In the genomic region with DNA sequence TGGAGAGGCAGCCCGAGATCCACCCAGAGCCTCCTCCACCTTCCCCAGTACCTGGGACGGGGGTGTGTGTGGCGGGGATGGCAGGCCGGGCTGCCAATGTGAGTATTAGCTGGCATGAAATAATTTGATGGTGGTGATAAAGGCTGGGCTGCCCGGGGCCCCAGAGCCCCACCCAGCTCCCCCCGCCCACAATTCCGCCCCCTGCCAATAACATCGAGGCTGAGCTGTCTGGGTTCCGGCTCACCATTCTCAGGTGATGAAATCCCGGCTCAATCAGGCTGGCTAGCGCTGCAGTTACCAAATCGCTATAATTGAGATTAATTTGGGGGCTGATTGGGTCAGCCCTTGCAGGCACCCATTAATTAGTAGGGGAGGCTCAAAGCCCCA, we compare ENCODE assay signal across 15 cellular contexts.
A peak's percentile ranks its signal among the peaks of the same experiment; 100 is the strongest.
DNase-seq lines count a peak whose midpoint lies in the region; ATAC-seq, FAIRE-seq and TF ChIP-seq lines count a peak whose summit lies in the region.
"Had no signal": no experiment of that assay in that cellular context is flagged by ENCODE, and none has a peak within 500 bp of the region (broad histone marks: within the 10 kb centered on the region; RNA-seq: fewer than 3 reads in every experiment).

No MANE protein-coding gene starts in this region.

- H3K79me2 ChIP-seq in HepG2 (ENCODE audit: insufficient read depth, low read length) = no peaks in the 10 kb centered on the region

- FAIRE-seq in HepG2 (lab: Jason Lieb, UNC) = no peak

- no peaks in the 10 kb centered on the region for H3K9me3 Mint-ChIP-seq in MCF 10A (ENCODE audit: unreplicated experiment)
- H3K9me3 Mint-ChIP-seq: natural killer cell treated with Interleukin-12 subunit alpha and Interleukin-12 subunit beta and Interleukin-15 and Interleukin-18, amount 100 ng/mL, for 72 hours had no signal

- in situ Hi-C loops in HepG2 (cut with HindIII; ENCODE audit: extremely low pct_ligation_motif_present, low pct_unique_long_range_greater_than_20kb) = no loop called here

- H3K27me3 ChIP-seq in HepG2 (ENCODE audit: control insufficient read depth in 1 of 2, insufficient read depth in 2 of 2, low read length in 2 of 2) = peaks cover 2 to 36% of the 10 kb centered on the region in 2 experiments; a peak in 3 of 5 replicates
- H3K27me3 ChIP-seq: MG63 had no signal

- 9% methylated on average over 4 of the region's 12 CpGs for WGBS in HepG2 (ENCODE audit: low lambda C conversion rate)

- CTCF ChIA-PET in MCF 10A (lab: Yijun Ruan, JAX) (interaction anchor here (0.6 to 1.4 kb wide), 7 partner anchors 9 to 405 kb away, joined by 3 to 5 read pairs (median 3); no protein-coding TSS in a partner anchor), HepG2 (lab: Yijun Ruan, JAX; ENCODE audit: low intra/inter-chr PET ratio, low total read pairs) (no interaction called here)

- POLR2A ChIA-PET in MCF 10A (lab: Yijun Ruan, JAX) = interaction anchor here (0.5 to 3.3 kb wide), 38 partner anchors 7 to 1007 kb away, joined by 3 to 17 read pairs (median 4); partner anchors contain the start of genes DFFA, PGD, SRM and TARDBP
- POLR2A ChIA-PET in HepG2 (lab: Yijun Ruan, JAX) = interaction anchor here (1.5 kb wide), 1 partner anchor 37 kb away, joined by 5 read pairs; no protein-coding TSS in a partner anchor

- TF ChIP-seq POLR2A in HepG2 (IDR thresholded peaks at IDR 0.05; ENCODE audit: insufficient read depth in 1 of 2, low read depth in 2 of 2, low read length in 2 of 2) = no peak

- H3K9ac ChIP-seq in HepG2 (ENCODE audit: insufficient read depth, low read depth, low read length) = no peak overlapping the region

- no peaks in the 10 kb centered on the region for H4K20me1 ChIP-seq in HepG2 (ENCODE audit: insufficient read depth, low read length)

- H3K4me3 ChIP-seq in HepG2 (replicated peaks in 1 of 3; ENCODE audit: insufficient read depth in 1 of 3, low read depth in 2 of 3, low read length in 3 of 3) = peak overlapping the region in 2 of 3 experiments; percentile 51 to 73; a peak in 4 of 6 replicates
- H3K4me3 ChIP-seq: MG63, tibial artery had no signal

- H3K4me3 Mint-ChIP-seq in MCF 10A (ENCODE audit: unreplicated experiment) = peak overlapping the region; percentile 72
- H3K4me3 Mint-ChIP-seq: natural killer cell treated with Interleukin-12 subunit alpha and Interleukin-12 subunit beta and Interleukin-15 and Interleukin-18, amount 100 ng/mL, for 72 hours had no signal

- H3K36me3 ChIP-seq in HepG2 (replicated peaks in 1 of 2; ENCODE audit: control insufficient read depth in 1 of 2, insufficient read depth in 2 of 2, low read length in 2 of 2) = no peaks in the 10 kb centered on the region
- H3K36me3 ChIP-seq: MG63, tibial artery had no signal

- H3K4me1 Mint-ChIP-seq in MCF 10A (ENCODE audit: insufficient read depth, unreplicated experiment) = peaks cover 43% of the 10 kb centered on the region

- DNase-seq in COR-L47 (lab: John Stamatoyannopoulos, UW) = peak; percentile 41
- DNase-seq in NCI-H1105 (lab: John Stamatoyannopoulos, UW) = peak; percentile 33
- DNase-seq in MCF 10A (ENCODE audit: unreplicated experiment) = peak; percentile 86
- DNase-seq in HepG2 (ENCODE audit: low spot score) = no peak
- DNase-seq in substantia nigra (lab: John Stamatoyannopoulos, UW) = no peak
- no peak for DNase-seq in NCI-H2107 (lab: John Stamatoyannopoulos, UW)
- no peak for DNase-seq in foreskin melanocyte
- no peak for DNase-seq in activated CD4-positive, alpha-beta T cell treated with anti-CD3 and anti-CD28 coated beads, Interleukin-2, amount 50 U/mL, for 1 hour
- DNase-seq: activated CD4-positive, CD25-positive, alpha-beta regulatory T cell; MG63; OCI-M1; right cardiac atrium; stimulated activated CD4-positive, alpha-beta T cell treated with anti-CD3 and anti-CD28 coated beads, Interleukin-2, amount 100 ng/mL, for 24 hours; tibial artery had no signal

- H3K27me3 Mint-ChIP-seq in MCF 10A (ENCODE audit: insufficient read depth, unreplicated experiment) = no peaks in the 10 kb centered on the region
- H3K27me3 Mint-ChIP-seq: natural killer cell treated with Interleukin-12 subunit alpha and Interleukin-12 subunit beta and Interleukin-15 and Interleukin-18, amount 100 ng/mL, for 72 hours had no signal

- no peak overlapping the region for H2AFZ ChIP-seq in HepG2 (ENCODE audit: low read length)

- no peaks in the 10 kb centered on the region for H3K9me3 ChIP-seq in HepG2 (ENCODE audit: low read length)
- H3K9me3 ChIP-seq: MG63, tibial artery had no signal

- TF ChIP-seq CTCF in MCF 10A (IDR thresholded peaks at IDR 0.05; ENCODE audit: unreplicated experiment) (no peak), HepG2 (CRISPR knock-in tag; IDR thresholded peaks at IDR 0.05) (no peak)

- peaks cover 54% of the 10 kb centered on the region for H3K4me1 ChIP-seq in HepG2 (ENCODE audit: insufficient read depth, low read length)

- intact Hi-C loops in MCF 10A (cut with micrococcal nuclease) (loop anchor here (10.0 kb wide), 1 partner anchor 105 kb away; the partner anchor contains the start of gene CASZ1), HepG2 (cut with micrococcal nuclease; ENCODE audit: unreplicated experiment) (no loop called here)

- 0 out of 3 replicates have a peak, but pooled peaks have one; percentile 6 for ATAC-seq in HepG2
- ATAC-seq: natural killer cell treated with Interleukin-12 subunit alpha and Interleukin-12 subunit beta and Interleukin-15 and Interleukin-18, amount 100 ng/mL, for 72 hours; right cardiac atrium had no signal

- TF ChIP-seq RAD21 in HepG2 (CRISPR knock-in tag; IDR thresholded peaks at IDR 0.05) = no peak

- no peak overlapping the region for H3K27ac ChIP-seq in HepG2 (ENCODE audit: extremely low read length, insufficient read depth, low read length)
- no peak overlapping the region for H3K27ac ChIP-seq in substantia nigra (ENCODE audit: low read depth, low read length, poor library complexity, severe bottlenecking)
- H3K27ac ChIP-seq: tibial artery had no signal

- H3K36me3 Mint-ChIP-seq in MCF 10A (ENCODE audit: insufficient read depth, unreplicated experiment) = peaks cover 7% of the 10 kb centered on the region
- H3K36me3 Mint-ChIP-seq: natural killer cell treated with Interleukin-12 subunit alpha and Interleukin-12 subunit beta and Interleukin-15 and Interleukin-18, amount 100 ng/mL, for 72 hours had no signal

- H3K4me2 ChIP-seq in HepG2 (ENCODE audit: low read depth, low read length) = peak overlapping the region; percentile 91

- TF ChIP-seq EP300 in HepG2 (IDR thresholded peaks at IDR 0.05; ENCODE audit: low read depth in 2 of 2, low read length in 2 of 2) (no peak), HepG2 (CRISPR knock-in tag; IDR thresholded peaks at IDR 0.05; ENCODE audit: borderline replicate concordance) (no peak)

- H3K27ac Mint-ChIP-seq in MCF 10A (ENCODE audit: low read depth, unreplicated experiment) = peak overlapping the region; percentile 93
- H3K27ac Mint-ChIP-seq: natural killer cell treated with Interleukin-12 subunit alpha and Interleukin-12 subunit beta and Interleukin-15 and Interleukin-18, amount 100 ng/mL, for 72 hours had no signal

- BruUV-seq in MCF 10A (replicated peaks; lab: Mats Ljungman, UMichigan) (no TSS peak), HepG2 (replicated peaks; lab: Mats Ljungman, UMichigan) (no TSS peak)

TF ChIP-seq in HepG2, 621 proteins besides CTCF, POLR2A, EP300 and RAD21:
- TF ChIP-seq, protein P1, sequence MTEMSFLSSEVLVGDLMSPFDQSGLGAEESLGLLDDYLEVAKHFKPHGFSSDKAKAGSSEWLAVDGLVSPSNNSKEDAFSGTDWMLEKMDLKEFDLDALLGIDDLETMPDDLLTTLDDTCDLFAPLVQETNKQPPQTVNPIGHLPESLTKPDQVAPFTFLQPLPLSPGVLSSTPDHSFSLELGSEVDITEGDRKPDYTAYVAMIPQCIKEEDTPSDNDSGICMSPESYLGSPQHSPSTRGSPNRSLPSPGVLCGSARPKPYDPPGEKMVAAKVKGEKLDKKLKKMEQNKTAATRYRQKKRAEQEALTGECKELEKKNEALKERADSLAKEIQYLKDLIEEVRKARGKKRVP (CRISPR knock-in tag; IDR thresholded peaks at IDR 0.05) = peak in 1 of 2 experiments; percentile 33; a peak in 2 of 4 replicates
- no peak for TF ChIP-seq ZNF207 (IDR thresholded peaks at IDR 0.05; ENCODE audit: borderline replicate concordance)

Comparison
In these comparisons a context has a peak if more than half of its experiments do, and no peak if none do; other contexts are left out.
1. DNase-seq: peak in COR-L47 (single experiment), NCI-H1105 (single experiment) and MCF 10A (single experiment); none in HepG2 (single experiment), substantia nigra (0 of 49), NCI-H2107 (single experiment), foreskin melanocyte (single experiment) and activated CD4-positive, alpha-beta T cell treated with anti-CD3 and anti-CD28 coated beads, Interleukin-2, amount 50 U/mL, for 1 hour (single experiment).